In genomic region chr11:87453531-87454089, GRCh38 we compare ENCODE assay signal across 21 cellular contexts.
DNase-seq lines count a peak whose midpoint lies in the region; ATAC-seq, FAIRE-seq and TF ChIP-seq lines count a peak whose summit lies in the region.
"Had no signal": no experiment of that assay in that cellular context is flagged by ENCODE, and none has a peak within 500 bp of the region (broad histone marks: within the 10 kb centered on the region; RNA-seq: fewer than 3 reads in every experiment).

No MANE protein-coding gene starts in this region.

- TF ChIP-seq CTCF in GM12878 (IDR thresholded peaks at IDR 0.05 in 2 of 3, conservative IDR thresholded peaks at IDR 0.05 in 1 of 3; ENCODE audit: control insufficient read depth in 2 of 3, extremely low read depth in 1 of 3, insufficient read depth in 1 of 3, low read depth in 3 of 3, low read length in 3 of 3) (no peak), progenitor cell of endocrine pancreas (IDR thresholded peaks at IDR 0.05; ENCODE audit: unreplicated experiment) (no peak)

- intact Hi-C loops in GM12878 (cut with micrococcal nuclease; ENCODE audit: unreplicated experiment): no loop called here

- POLR2A ChIA-PET in GM12878 (lab: Charles Lee): no interaction called here

- BruUV-seq in GM12878 (replicated peaks; lab: Mats Ljungman, UMichigan): no TSS peak

- ATAC-seq in GM18520 (IDR thresholded peaks at IDR 0.05; ENCODE audit: unreplicated experiment): peak; percentile 5
- peak; percentile 16 for ATAC-seq in GM21526 (IDR thresholded peaks at IDR 0.05; ENCODE audit: low FRiP score, unreplicated experiment)
- peak; percentile 22 for ATAC-seq in HG03442 (IDR thresholded peaks at IDR 0.05; ENCODE audit: unreplicated experiment)
- ATAC-seq in GM12878: no peak
- ATAC-seq: activated CD8-positive, alpha-beta memory T cell treated with anti-CD3 and anti-CD28 coated beads, Interleukin-2, amount 10 ng/mL, durations not matched to agents 7 days and 5 days; naive thymus-derived CD4-positive, alpha-beta T cell had no signal

- no peaks in the 10 kb centered on the region for H3K27me3 Mint-ChIP-seq in progenitor cell of endocrine pancreas
- H3K27me3 Mint-ChIP-seq: activated B cell treated with CpG ODN at 0.5 μM for 24 hours; activated CD8-positive, alpha-beta memory T cell treated with anti-CD3 and anti-CD28 coated beads, Interleukin-2, amount 10 ng/mL, durations not matched to agents 7 days and 5 days had no signal

- 56% methylated on average over 5 of the region's 5 CpGs for WGBS in GM12878 (ENCODE audit: insufficient coverage, insufficient replicate concordance, low lambda C conversion rate, missing lambda C conversion rate)

- H3K4me1 Mint-ChIP-seq in progenitor cell of endocrine pancreas (ENCODE audit: low read depth): no peaks in the 10 kb centered on the region
- H3K4me1 Mint-ChIP-seq: activated CD8-positive, alpha-beta memory T cell treated with anti-CD3 and anti-CD28 coated beads, Interleukin-2, amount 10 ng/mL, durations not matched to agents 7 days and 5 days; naive thymus-derived CD4-positive, alpha-beta T cell had no signal

- no peaks in the 10 kb centered on the region for H3K79me2 ChIP-seq in GM12878 (ENCODE audit: control insufficient read depth, insufficient read depth, low read length)

- H4K20me1 ChIP-seq in GM12878 (ENCODE audit: control insufficient read depth, insufficient read depth): no peaks in the 10 kb centered on the region

- H2AFZ ChIP-seq in GM12878 (ENCODE audit: control insufficient read depth, low read depth, low read length): no peak overlapping the region; the same call in 1 of the 2 replicates

- no peak for FAIRE-seq in GM12878 (lab: Jason Lieb, UNC)

- CTCF ChIA-PET in GM12878 (lab: Yijun Ruan, JAX): interaction anchor here (1.1 kb wide), 1 partner anchor 32 kb away, joined by 3 read pairs; no protein-coding TSS in a partner anchor

- SMC1A ChIA-PET in GM12878 (lab: Charles Lee; ENCODE audit: uncharacterized antibody, unreplicated experiment): no interaction called here

- RAD21 ChIA-PET in GM12878 (lab: Charles Lee; ENCODE audit: unreplicated experiment): no interaction called here

- TF ChIP-seq EP300 in GM12878 (IDR thresholded peaks at IDR 0.05; ENCODE audit: borderline replicate concordance in 1 of 2, control insufficient read depth in 1 of 2, low read depth in 2 of 2, low read length in 2 of 2): no peak

- H3K36me3 ChIP-seq in GM12878 (ENCODE audit: control insufficient read depth in 2 of 2, insufficient read depth in 2 of 2, low read length in 1 of 2): no peaks in the 10 kb centered on the region
- H3K36me3 ChIP-seq: brain microvascular endothelial cell, left ventricle myocardium inferior, tibial artery had no signal

- in situ Hi-C loops in GM12878 (cut with MboI): no loop called here

- H3K4me3 ChIP-seq in GM12878: no peak overlapping the region
- H3K4me3 ChIP-seq: left ventricle myocardium inferior, tibial artery had no signal

- H3K4me1 ChIP-seq in GM12878 (ENCODE audit: control insufficient read depth, insufficient read depth, low read length): peaks cover 9% of the 10 kb centered on the region; the same call in 1 of the 2 replicates
- H3K4me1 ChIP-seq: left ventricle myocardium inferior, tibial artery had no signal

- 0 out of 3 replicates have a peak, but pooled peaks cover 1% of the 10 kb centered on the region for H3K9me3 ChIP-seq in GM12878 (replicated peaks; ENCODE audit: control insufficient read depth, insufficient read depth, low read length)
- H3K9me3 ChIP-seq: left ventricle myocardium inferior, tibial artery had no signal

- no peak for TF ChIP-seq POLR2A in GM12878 (IDR thresholded peaks at IDR 0.05; ENCODE audit: low read depth, low read length)

- no peaks in the 10 kb centered on the region for H3K9me3 Mint-ChIP-seq in progenitor cell of endocrine pancreas (ENCODE audit: low read depth)
- H3K9me3 Mint-ChIP-seq: activated B cell treated with CpG ODN at 0.5 μM for 24 hours had no signal

- H3K9ac ChIP-seq in GM12878 (ENCODE audit: control insufficient read depth, insufficient read depth, low read length): no peak overlapping the region

- H3K4me3 Mint-ChIP-seq in progenitor cell of endocrine pancreas (ENCODE audit: low read depth): no peak overlapping the region
- H3K4me3 Mint-ChIP-seq: activated B cell treated with CpG ODN at 0.5 μM for 24 hours; activated CD8-positive, alpha-beta memory T cell treated with anti-CD3 and anti-CD28 coated beads, Interleukin-2, amount 10 ng/mL, durations not matched to agents 7 days and 5 days; naive thymus-derived CD4-positive, alpha-beta T cell had no signal

- H3K27me3 ChIP-seq in GM12878 (replicated peaks in 1 of 2; ENCODE audit: control insufficient read depth in 2 of 2, insufficient read depth in 2 of 2, low read length in 1 of 2): no peaks in the 10 kb centered on the region
- H3K27me3 ChIP-seq: brain microvascular endothelial cell, tibial artery had no signal

- no peaks in the 10 kb centered on the region for H3K36me3 Mint-ChIP-seq in progenitor cell of endocrine pancreas (ENCODE audit: insufficient read depth)
- H3K36me3 Mint-ChIP-seq: activated CD8-positive, alpha-beta memory T cell treated with anti-CD3 and anti-CD28 coated beads, Interleukin-2, amount 10 ng/mL, durations not matched to agents 7 days and 5 days; naive thymus-derived CD4-positive, alpha-beta T cell had no signal

- TF ChIP-seq RAD21 in GM12878 (IDR thresholded peaks at IDR 0.05; ENCODE audit: insufficient read depth, low read depth, low read length): no peak

- H3K4me2 ChIP-seq in GM12878 (ENCODE audit: control insufficient read depth, insufficient read depth): 0 out of 2 replicates have a peak overlapping the region, but pooled peaks have one; percentile 55

- H3K27ac Mint-ChIP-seq in progenitor cell of endocrine pancreas: no peak overlapping the region
- H3K27ac Mint-ChIP-seq: activated B cell treated with CpG ODN at 0.5 μM for 24 hours; activated CD8-positive, alpha-beta memory T cell treated with anti-CD3 and anti-CD28 coated beads, Interleukin-2, amount 10 ng/mL, durations not matched to agents 7 days and 5 days; naive thymus-derived CD4-positive, alpha-beta T cell had no signal

- DNase-seq in GM12878 (ENCODE audit: low read depth, low spot score) (no peak), DMS79 (lab: John Stamatoyannopoulos, UW) (no peak), HCEC 1CT (no peak), progenitor cell of endocrine pancreas (ENCODE audit: low spot score, unreplicated experiment) (no peak)
- DNase-seq in stimulated activated naive CD4-positive, alpha-beta T cell treated with Interleukin-2 at 50 U/mL for 16 hours (lab: John Stamatoyannopoulos, UW): no peak
- DNase-seq: activated B cell treated with CpG ODN at 0.5 μM for 24 hours; activated CD8-positive, alpha-beta memory T cell treated with anti-CD3 and anti-CD28 coated beads, Interleukin-2, amount 10 ng/mL, durations not matched to agents 7 days and 5 days; activated naive CD4-positive, alpha-beta T cell treated with Interleukin-2 at 50 U/mL for 16 hours; DMS153; effector CD8-positive, alpha-beta T cell; left ventricle myocardium inferior; naive thymus-derived CD4-positive, alpha-beta T cell; NCI-H1092; NCI-H526; stimulated activated CD4-positive, alpha-beta T cell treated with anti-CD3 and anti-CD28 coated beads, Interleukin-1b, Interleukin-23, amount 100 ng/mL, for 48 hours; stimulated activated CD8-positive, alpha-beta memory T cell treated with anti-CD3 and anti-CD28 coated beads, Interleukin-4, amount 100 ng/mL, for 48 hours; tibial artery had no signal

- H3K27ac ChIP-seq in GM12878 (ENCODE audit: control insufficient read depth, insufficient read depth): no peak overlapping the region
- H3K27ac ChIP-seq: brain microvascular endothelial cell, left ventricle myocardium inferior, tibial artery had no signal

TF ChIP-seq in GM12878, 131 proteins besides CTCF, POLR2A, EP300 and RAD21:
- TF ChIP-seq PRDM15 (CRISPR knock-in tag; IDR thresholded peaks at IDR 0.05): no peak
TF ChIP-seq in GM12878: peak in this region for 0.
